Comparison of ENCODE assay signal across 26 cellular contexts in genomic region chr14:23248601-23249000, GRCh38. TPM values are rescaled to one million over a fixed set of nuclear protein-coding genes. Genes with fewer than 3 reads are reported as not detected.
A peak's percentile ranks its signal among the peaks of the same experiment; 100 is the strongest.
DNase-seq lines count a peak whose midpoint lies in the region; ATAC-seq and TF ChIP-seq lines count a peak whose summit lies in the region.
"Had no signal": no experiment of that assay in that cellular context is flagged by ENCODE, and none has a peak within 500 bp of the region (broad histone marks: within the 10 kb centered on the region; RNA-seq: fewer than 3 reads in every experiment).

No MANE protein-coding gene starts in this region.

- H3K4me3 ChIP-seq in BJ (ENCODE audit: low read depth, low read length) = no peak overlapping the region
- H3K4me3 ChIP-seq in SJCRH30 = no peak overlapping the region

- no peak overlapping the region for H3K4me3 Mint-ChIP-seq in HFFc6
- H3K4me3 Mint-ChIP-seq in activated T-cell treated with anti-CD3 and anti-CD28 coated beads, Interleukin-2, amount 50 U/mL, for 72 hours = no peak overlapping the region
- no peak overlapping the region for H3K4me3 Mint-ChIP-seq in activated T-cell treated with anti-CD3 and anti-CD28 coated beads, Interleukin-2, amount 50 U/mL, for 24 hours
- H3K4me3 Mint-ChIP-seq: CD14-positive monocyte, H9, T-cell had no signal

- H3K36me3 ChIP-seq in BJ (ENCODE audit: control insufficient read depth, insufficient read depth, low read length) (no peaks in the 10 kb centered on the region), SJCRH30 (no peaks in the 10 kb centered on the region)

- ATAC-seq in activated T-cell treated with anti-CD3 and anti-CD28 coated beads, Interleukin-2, amount 50 U/mL, for 72 hours (replicated peaks in 1 of 2) = no peak
- ATAC-seq: SK-N-SH treated with all-trans-retinoic acid at 6 μM for 48 hours, T-cell had no signal

- CTCF ChIA-PET in BJ (lab: Yijun Ruan, JAX) = interaction anchor here (0.8 to 1.6 kb wide), 3 partner anchors 9 to 128 kb away, joined by 3 to 7 read pairs (median 4); no protein-coding TSS in a partner anchor

- H3K27me3 Mint-ChIP-seq in HFFc6 (ENCODE audit: insufficient read depth) = peaks cover 14% of the 10 kb centered on the region
- peaks cover 19% of the 10 kb centered on the region for H3K27me3 Mint-ChIP-seq in activated T-cell treated with anti-CD3 and anti-CD28 coated beads, Interleukin-2, amount 50 U/mL, for 72 hours (ENCODE audit: low read depth)
- H3K27me3 Mint-ChIP-seq in activated T-cell treated with anti-CD3 and anti-CD28 coated beads, Interleukin-2, amount 50 U/mL, for 24 hours = peaks cover 22% of the 10 kb centered on the region

- H3K4me1 ChIP-seq in SJCRH30 = no peaks in the 10 kb centered on the region

- POLR2A ChIA-PET in BJ (lab: Charles Lee) = no interaction called here

- no peak overlapping the region for H3K27ac ChIP-seq in SJCRH30
- H3K27ac ChIP-seq: KMS-11 had no signal

- no peaks in the 10 kb centered on the region for H3K9me3 ChIP-seq in SJCRH30 (replicated peaks)

- H3K27ac Mint-ChIP-seq in HFFc6 = no peak overlapping the region
- no peak overlapping the region for H3K27ac Mint-ChIP-seq in activated T-cell treated with anti-CD3 and anti-CD28 coated beads, Interleukin-2, amount 50 U/mL, for 72 hours
- H3K27ac Mint-ChIP-seq in activated T-cell treated with anti-CD3 and anti-CD28 coated beads, Interleukin-2, amount 50 U/mL, for 24 hours = no peak overlapping the region
- H3K27ac Mint-ChIP-seq: CD14-positive monocyte, H9, T-cell had no signal

- H3K4me1 Mint-ChIP-seq in HFFc6 (ENCODE audit: low read depth) = no peaks in the 10 kb centered on the region
- no peaks in the 10 kb centered on the region for H3K4me1 Mint-ChIP-seq in activated T-cell treated with anti-CD3 and anti-CD28 coated beads, Interleukin-2, amount 50 U/mL, for 72 hours (ENCODE audit: low read depth)
- no peaks in the 10 kb centered on the region for H3K4me1 Mint-ChIP-seq in activated T-cell treated with anti-CD3 and anti-CD28 coated beads, Interleukin-2, amount 50 U/mL, for 24 hours (ENCODE audit: low read depth)
- H3K4me1 Mint-ChIP-seq: T-cell had no signal

- no peak for TF ChIP-seq CTCF in BJ (IDR thresholded peaks at IDR 0.05; ENCODE audit: insufficient read depth, low read depth, low read length)
- TF ChIP-seq CTCF in HFFc6 (IDR thresholded peaks at IDR 0.05) = no peak

- DNase-seq in BJ (ENCODE audit: low read depth) = peak; percentile 5
- DNase-seq in HFFc6 = peak; percentile 1
- peak; percentile 26 to 29 for DNase-seq in SJCRH30
- DNase-seq in iris pigment epithelial cell (ENCODE audit: low read depth) = peak; percentile 7
- no peak for DNase-seq in NCI-H1417 treated with DMSO at 0.1 percent for 48 hours (lab: John Stamatoyannopoulos, UW)
- DNase-seq in activated T-cell treated with anti-CD3 and anti-CD28 coated beads, Interleukin-2, amount 50 U/mL, for 1 hour = no peak
- DNase-seq in activated T-cell treated with anti-CD3 and anti-CD28 coated beads, Interleukin-2, amount 50 U/mL, for 72 hours = no peak
- no peak for DNase-seq in activated T-cell treated with anti-CD3 and anti-CD28 coated beads, Interleukin-2, amount 50 U/mL, for 24 hours
- DNase-seq: 8988T, DMS53, EL, GF-D8, H9, NCI-H1048, NCI-H1436, NCI-H187 treated with DMSO at 0.1 percent for 48 hours, NCI-H2107, NCI-H69, SIG-M5, T-cell had no signal

- H3K27me3 ChIP-seq in BJ (ENCODE audit: control insufficient read depth, insufficient read depth, low read length) = peaks cover 4% of the 10 kb centered on the region
- peaks cover 12% of the 10 kb centered on the region for H3K27me3 ChIP-seq in SJCRH30

- no peaks in the 10 kb centered on the region for H3K9me3 Mint-ChIP-seq in HFFc6
- no peaks in the 10 kb centered on the region for H3K9me3 Mint-ChIP-seq in activated T-cell treated with anti-CD3 and anti-CD28 coated beads, Interleukin-2, amount 50 U/mL, for 72 hours
- no peaks in the 10 kb centered on the region for H3K9me3 Mint-ChIP-seq in activated T-cell treated with anti-CD3 and anti-CD28 coated beads, Interleukin-2, amount 50 U/mL, for 24 hours
- H3K9me3 Mint-ChIP-seq: CD14-positive monocyte, H9, T-cell had no signal

- H3K36me3 Mint-ChIP-seq in HFFc6 (ENCODE audit: low read depth) = no peaks in the 10 kb centered on the region
- no peaks in the 10 kb centered on the region for H3K36me3 Mint-ChIP-seq in activated T-cell treated with anti-CD3 and anti-CD28 coated beads, Interleukin-2, amount 50 U/mL, for 72 hours (ENCODE audit: insufficient read depth in 2 of 2)
- no peaks in the 10 kb centered on the region for H3K36me3 Mint-ChIP-seq in activated T-cell treated with anti-CD3 and anti-CD28 coated beads, Interleukin-2, amount 50 U/mL, for 24 hours (ENCODE audit: low read depth)
- H3K36me3 Mint-ChIP-seq: CD14-positive monocyte, T-cell had no signal

RNA-seq across cellular contexts. Expression of gene RNF212B, which starts 10.9 kb away (rescaled TPM):
- not detected in 2 replicates for polyA plus RNA-seq in BJ (2011; rRNA removed)
- polyA minus RNA-seq in BJ (2011; rRNA and poly(A)+ RNA removed) = not detected in 2 replicates
- total RNA-seq in HFFc6 (2021; fragmentation: NEBNext Ultra II Directional; extraction: Animal tissue kit (Norgen Biotek cat#: 25700)) = not detected
- total RNA-seq in SJCRH30 (2014; rRNA removed; shearing (Covaris generic)) = not detected in 2 replicates
- not detected for total RNA-seq in activated T-cell treated with anti-CD3 and anti-CD28 coated beads, Interleukin-2, amount 50 U/mL, for 72 hours
- total RNA-seq: MCF 10A, NCI-H460 had no signal
- polyA plus RNA-seq: AG04450, CD14-positive monocyte had no signal

RNA-seq across cellular contexts. Expression of gene HOMEZ, which starts 37.3 kb away (rescaled TPM):
- polyA plus RNA-seq in BJ (2011; rRNA removed) = 11.9 and 16.0 TPM in 2 replicates
- polyA minus RNA-seq in BJ (2011; rRNA and poly(A)+ RNA removed) = 13.2 and 26.1 TPM in 2 replicates
- 1 to 10 TPM; 7.3 to 9.2 (median 7.5) TPM for total RNA-seq in HFFc6 (2021; fragmentation: NEBNext Ultra II Directional; extraction: Animal tissue kit (Norgen Biotek cat#: 25700))
- 10.4 and 11.2 TPM in 2 replicates for total RNA-seq in SJCRH30 (2014; rRNA removed; shearing (Covaris generic))
- total RNA-seq in activated T-cell treated with anti-CD3 and anti-CD28 coated beads, Interleukin-2, amount 50 U/mL, for 72 hours = 10 to 100 TPM; 11.8 to 12.6 TPM

RNA-seq across cellular contexts. Expression of gene PPP1R3E, which starts 54.1 kb away (rescaled TPM):
- polyA plus RNA-seq in BJ (2011; rRNA removed) = 2.5 and 2.8 TPM in 2 replicates
- 2.2 and 2.5 TPM in 2 replicates for polyA minus RNA-seq in BJ (2011; rRNA and poly(A)+ RNA removed)
- total RNA-seq in HFFc6 (2021; fragmentation: NEBNext Ultra II Directional; extraction: Animal tissue kit (Norgen Biotek cat#: 25700)) = 1 to 10 TPM; 2.3 to 3.8 (median 2.6) TPM
- total RNA-seq in SJCRH30 (2014; rRNA removed; shearing (Covaris generic)) = 6.6 and 9.7 TPM in 2 replicates
- total RNA-seq in activated T-cell treated with anti-CD3 and anti-CD28 coated beads, Interleukin-2, amount 50 U/mL, for 72 hours = 10 to 100 TPM; 30.2 to 37.4 TPM

RNA-seq across cellular contexts. Expression of gene BCL2L2, which starts 58.0 kb away (rescaled TPM):
- polyA plus RNA-seq in BJ (2011; rRNA removed) = 26.5 and 27.9 TPM in 2 replicates
- 10.5 and 12.3 TPM in 2 replicates for polyA minus RNA-seq in BJ (2011; rRNA and poly(A)+ RNA removed)
- total RNA-seq in HFFc6 (2021; fragmentation: NEBNext Ultra II Directional; extraction: Animal tissue kit (Norgen Biotek cat#: 25700)) = 10 to 100 TPM; 28.7 to 32.4 (median 31.1) TPM
- total RNA-seq in SJCRH30 (2014; rRNA removed; shearing (Covaris generic)) = 19.0 and 22.3 TPM in 2 replicates
- 1 to 10 TPM; 2.7 to 3.2 TPM for total RNA-seq in activated T-cell treated with anti-CD3 and anti-CD28 coated beads, Interleukin-2, amount 50 U/mL, for 72 hours

Comparison
In these comparisons a context has a peak if more than half of its experiments do, and no peak if none do; other contexts are left out.
1. DNase-seq: peak in BJ (single experiment), HFFc6 (single experiment), SJCRH30 (2 of 2) and iris pigment epithelial cell (single experiment); none in NCI-H1417 treated with DMSO at 0.1 percent for 48 hours (single experiment), activated T-cell treated with anti-CD3 and anti-CD28 coated beads, Interleukin-2, amount 50 U/mL, for 1 hour (single experiment), activated T-cell treated with anti-CD3 and anti-CD28 coated beads, Interleukin-2, amount 50 U/mL, for 72 hours (0 of 2) and activated T-cell treated with anti-CD3 and anti-CD28 coated beads, Interleukin-2, amount 50 U/mL, for 24 hours (single experiment).